In genomic region chr3:121654493-121655385, GRCh38 we compare ENCODE assay signal across 8 cellular contexts. TPM values are rescaled to one million over a fixed set of nuclear protein-coding genes. Genes with fewer than 3 reads are reported as not detected.
DNase-seq lines count a peak whose midpoint lies in the region; ATAC-seq and TF ChIP-seq lines count a peak whose summit lies in the region.

No MANE protein-coding gene starts in this region.

- H3K36me3 Mint-ChIP-seq in CD4-positive, CD25-positive, alpha-beta regulatory T cell = peaks cover 60% of the 10 kb centered on the region
- peaks cover 83% of the 10 kb centered on the region for H3K36me3 Mint-ChIP-seq in activated CD4-positive, alpha-beta memory T cell treated with anti-CD3 and anti-CD28 coated beads, Interleukin-2, amount 10 ng/mL, durations not matched to agents 7 days and 5 days (ENCODE audit: low read depth)

- no peaks in the 10 kb centered on the region for H3K27me3 ChIP-seq in CD4-positive, CD25-positive, alpha-beta regulatory T cell (ENCODE audit: control insufficient read depth, insufficient read depth, low read length)
- H3K27me3 ChIP-seq in uterus = no peaks in the 10 kb centered on the region

- intact Hi-C loops in uterus (cut with DNase I; ENCODE audit: low total_unique reads) = no loop called here

- DNase-seq in CD4-positive, CD25-positive, alpha-beta regulatory T cell = peak in 2 of 3 donors; percentile 39 to 80
- no peak for DNase-seq in activated CD4-positive, alpha-beta memory T cell treated with anti-CD3 and anti-CD28 coated beads, Interleukin-2, amount 10 ng/mL, durations not matched to agents 7 days and 5 days
- DNase-seq in COLO668 (lab: John Stamatoyannopoulos, UW; ENCODE audit: unreplicated experiment) (no peak), iPS-NIHi11 (ENCODE audit: low spot score) (no peak), A172 (ENCODE audit: low spot score) (no peak), uterus (no peak)

- H3K27ac Mint-ChIP-seq in CD4-positive, CD25-positive, alpha-beta regulatory T cell = peak overlapping the region; percentile 37 to 97 (median 73)
- H3K27ac Mint-ChIP-seq in activated CD4-positive, alpha-beta memory T cell treated with anti-CD3 and anti-CD28 coated beads, Interleukin-2, amount 10 ng/mL, durations not matched to agents 7 days and 5 days = peak overlapping the region; percentile 91

- CTCF ChIA-PET in activated CD4-positive, alpha-beta memory T cell treated with anti-CD3 and anti-CD28 coated beads, Interleukin-2, amount 10 ng/mL, durations not matched to agents 7 days and 5 days (lab: Charles Lee) = no interaction called here

- peak overlapping the region; percentile 42 to 86 (median 67) for H3K4me3 Mint-ChIP-seq in CD4-positive, CD25-positive, alpha-beta regulatory T cell
- peak overlapping the region; percentile 58 for H3K4me3 Mint-ChIP-seq in activated CD4-positive, alpha-beta memory T cell treated with anti-CD3 and anti-CD28 coated beads, Interleukin-2, amount 10 ng/mL, durations not matched to agents 7 days and 5 days

- ATAC-seq in CD4-positive, CD25-positive, alpha-beta regulatory T cell (ENCODE audit: low read depth in 2 of 2) = peak; percentile 88
- ATAC-seq in GM18907 (IDR thresholded peaks at IDR 0.05; ENCODE audit: unreplicated experiment) (peak; percentile 75), HG02884 (IDR thresholded peaks at IDR 0.05; ENCODE audit: unreplicated experiment) (peak; percentile 93)

- no peaks in the 10 kb centered on the region for H3K27me3 Mint-ChIP-seq in CD4-positive, CD25-positive, alpha-beta regulatory T cell
- no peaks in the 10 kb centered on the region for H3K27me3 Mint-ChIP-seq in activated CD4-positive, alpha-beta memory T cell treated with anti-CD3 and anti-CD28 coated beads, Interleukin-2, amount 10 ng/mL, durations not matched to agents 7 days and 5 days

- no peaks in the 10 kb centered on the region for H3K9me3 ChIP-seq in CD4-positive, CD25-positive, alpha-beta regulatory T cell (ENCODE audit: control insufficient read depth in 2 of 2, low read length in 2 of 2)
- H3K9me3 ChIP-seq in uterus = peaks cover 0 to 2% of the 10 kb centered on the region in 2 donors

- TF ChIP-seq POLR2A in uterus (IDR thresholded peaks at IDR 0.05) = no peak

- POLR2A ChIA-PET in activated CD4-positive, alpha-beta memory T cell treated with anti-CD3 and anti-CD28 coated beads, Interleukin-2, amount 10 ng/mL, durations not matched to agents 7 days and 5 days (lab: Charles Lee) = interaction anchor here (0.6 to 1.3 kb wide), 7 partner anchors 11 to 912 kb away, joined by 3 to 4 read pairs (median 3); partner anchors contain the start of genes GOLGB1, GTF2E1 and RABL3

- H3K36me3 ChIP-seq in CD4-positive, CD25-positive, alpha-beta regulatory T cell (ENCODE audit: control insufficient read depth, insufficient read depth, low read length) = peaks cover 67% of the 10 kb centered on the region
- no peaks in the 10 kb centered on the region for H3K36me3 ChIP-seq in uterus

- peak overlapping the region; percentile 71 for H3K4me3 ChIP-seq in CD4-positive, CD25-positive, alpha-beta regulatory T cell (ENCODE audit: low read depth, low read length)
- H3K4me3 ChIP-seq in uterus = no peak overlapping the region

- TF ChIP-seq CTCF in uterus (IDR thresholded peaks at IDR 0.05) = no peak

- H3K9me3 Mint-ChIP-seq in CD4-positive, CD25-positive, alpha-beta regulatory T cell = no peaks in the 10 kb centered on the region
- no peaks in the 10 kb centered on the region for H3K9me3 Mint-ChIP-seq in activated CD4-positive, alpha-beta memory T cell treated with anti-CD3 and anti-CD28 coated beads, Interleukin-2, amount 10 ng/mL, durations not matched to agents 7 days and 5 days

- peaks cover 65% of the 10 kb centered on the region for H3K4me1 ChIP-seq in CD4-positive, CD25-positive, alpha-beta regulatory T cell (ENCODE audit: control insufficient read depth, insufficient read depth, low read length, poor library complexity, severe bottlenecking)
- H3K4me1 ChIP-seq in uterus = no peaks in the 10 kb centered on the region

- peak overlapping the region; percentile 73 for H3K27ac ChIP-seq in CD4-positive, CD25-positive, alpha-beta regulatory T cell (ENCODE audit: insufficient read depth, low read length, poor library complexity, severe bottlenecking)
- no peak overlapping the region for H3K27ac ChIP-seq in uterus

- H3K4me1 Mint-ChIP-seq in CD4-positive, CD25-positive, alpha-beta regulatory T cell = peaks cover 21 to 94% (median 81%) of the 10 kb centered on the region in 4 donors
- peaks cover 85% of the 10 kb centered on the region for H3K4me1 Mint-ChIP-seq in activated CD4-positive, alpha-beta memory T cell treated with anti-CD3 and anti-CD28 coated beads, Interleukin-2, amount 10 ng/mL, durations not matched to agents 7 days and 5 days

RNA-seq across cellular contexts. Expression of gene HCLS1, which starts 6.0 kb away (rescaled TPM):
- total RNA-seq in CD4-positive, CD25-positive, alpha-beta regulatory T cell = 345 TPM
- 100 to 1,000 TPM; 430 to 564 (median 485) TPM for polyA plus RNA-seq in CD4-positive, CD25-positive, alpha-beta regulatory T cell
- 100 to 1,000 TPM; 380 to 382 TPM for total RNA-seq in activated CD4-positive, alpha-beta memory T cell treated with anti-CD3 and anti-CD28 coated beads, Interleukin-2, amount 10 ng/mL, durations not matched to agents 7 days and 5 days
- total RNA-seq in A172 (2014; rRNA removed; shearing (Covaris generic)) = 0.24 and 0.83 TPM in 2 replicates
- total RNA-seq in uterus = 10 to 100 TPM; 12.2 to 28.8 (median 16.9) TPM

Comparison
In these comparisons a context has a peak if more than half of its experiments do, and no peak if none do; other contexts are left out.
1. DNase-seq: peak in CD4-positive, CD25-positive, alpha-beta regulatory T cell (2 of 3); none in activated CD4-positive, alpha-beta memory T cell treated with anti-CD3 and anti-CD28 coated beads, Interleukin-2, amount 10 ng/mL, durations not matched to agents 7 days and 5 days (single experiment), COLO668 (single experiment), iPS-NIHi11 (single experiment), A172 (single experiment) and uterus (0 of 2).
2. RNA of gene HCLS1, which starts 6.0 kb away (total RNA-seq): 380 to 382 TPM in activated CD4-positive, alpha-beta memory T cell treated with anti-CD3 and anti-CD28 coated beads, Interleukin-2, amount 10 ng/mL, durations not matched to agents 7 days and 5 days and 345 TPM in CD4-positive, CD25-positive, alpha-beta regulatory T cell (single experiment); 12.2 to 28.8 TPM in uterus and 0.24 to 0.83 TPM in A172; every median in the first group is over 10 times any median in the second.
3. Peak in every context shown above with its lines, with median percentiles within 50 percentile points of each other: ATAC-seq.